ENCODE assay signal across 9 cellular contexts in the genomic region with DNA sequence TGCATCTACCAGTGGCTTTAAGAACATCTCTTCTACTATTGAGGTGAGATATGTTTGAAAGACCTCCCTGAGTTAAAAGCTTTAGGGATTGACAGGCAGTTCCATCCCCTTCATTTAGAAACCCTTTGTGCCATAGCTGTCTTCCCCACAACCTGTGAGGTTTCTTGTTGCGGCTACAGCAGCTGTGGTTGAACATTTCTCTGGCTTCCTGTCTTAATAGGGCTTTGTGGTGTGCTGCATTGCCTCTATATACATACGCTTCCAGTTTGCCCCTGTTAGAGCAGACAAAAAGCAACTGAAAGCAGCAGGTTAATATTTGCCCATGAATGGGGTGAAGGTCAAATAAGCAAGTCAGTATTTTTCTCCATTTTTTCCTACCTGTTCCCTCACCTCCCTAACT.
A peak's percentile ranks its signal among the peaks of the same experiment; 100 is the strongest.
DNase-seq lines count a peak whose midpoint lies in the region; ATAC-seq and TF ChIP-seq lines count a peak whose summit lies in the region.
"Had no signal": no experiment of that assay in that cellular context is flagged by ENCODE, and none has a peak within 500 bp of the region (broad histone marks: within the 10 kb centered on the region; RNA-seq: fewer than 3 reads in every experiment).

No MANE protein-coding gene starts in this region.

- BruUV-seq in PC-3 (replicated peaks; lab: Mats Ljungman, UMichigan) = no TSS peak

- no peak overlapping the region for H3K9ac ChIP-seq in PC-3 (ENCODE audit: low read length)

- H3K36me3 ChIP-seq in PC-3 (ENCODE audit: low read depth, low read length) = no peaks in the 10 kb centered on the region

- no peaks in the 10 kb centered on the region for H3K9me3 ChIP-seq in PC-3 (ENCODE audit: low read length)

- H4K20me1 ChIP-seq in PC-3 (ENCODE audit: low read length) = no peaks in the 10 kb centered on the region

- H3K4me3 Mint-ChIP-seq in activated B cell treated with CpG ODN at 0.5 μM for 24 hours = no peak overlapping the region
- H3K4me3 Mint-ChIP-seq in naive B cell = no peak overlapping the region

- intact Hi-C loops in activated B cell treated with CpG ODN at 0.5 μM for 24 hours (cut with micrococcal nuclease) = no loop called here
- intact Hi-C loops in sciatic nerve (cut with DNase I) = no loop called here
- intact Hi-C loops in PC-3 (cut with micrococcal nuclease) = no loop called here

- H3F3A ChIP-seq in PC-3 (ENCODE audit: low read length, unreplicated experiment) = no peaks in the 10 kb centered on the region

- H3K9me3 Mint-ChIP-seq in activated B cell treated with CpG ODN at 0.5 μM for 24 hours = peaks cover 4% of the 10 kb centered on the region
- H3K9me3 Mint-ChIP-seq in naive B cell = peaks cover 0 to 11% (median 0%) of the 10 kb centered on the region in 7 donors

- H3K4me1 ChIP-seq in PC-3 (ENCODE audit: insufficient read depth, low read length) = no peaks in the 10 kb centered on the region

- H3K27ac Mint-ChIP-seq in activated B cell treated with CpG ODN at 0.5 μM for 24 hours = no peak overlapping the region
- peak overlapping the region in 1 of 6 donors; percentile 24 for H3K27ac Mint-ChIP-seq in naive B cell

- ATAC-seq in GM18519 (IDR thresholded peaks at IDR 0.05; ENCODE audit: low FRiP score, unreplicated experiment) (peak; percentile 97), HG02885 (IDR thresholded peaks at IDR 0.05; ENCODE audit: poor library complexity, unreplicated experiment) (peak; percentile 82), activated B cell treated with CpG ODN at 0.5 μM for 24 hours (ENCODE audit: low read depth) (peak; percentile 47), naive B cell (ENCODE audit: low read depth in 2 of 2) (peak; percentile 54 to 60), sciatic nerve (no peak), PC-3 (no peak)
- ATAC-seq: HCT116 had no signal

- no peaks in the 10 kb centered on the region for H3K79me2 ChIP-seq in PC-3 (ENCODE audit: low read length)

- H3K36me3 Mint-ChIP-seq in activated B cell treated with CpG ODN at 0.5 μM for 24 hours (ENCODE audit: low read depth) (no peaks in the 10 kb centered on the region), naive B cell (no peaks in the 10 kb centered on the region)

- no peak for TF ChIP-seq CTCF in activated B cell treated with CpG ODN at 0.5 μM for 24 hours (IDR thresholded peaks at IDR 0.05)
- TF ChIP-seq CTCF in RWPE1 (conservative IDR thresholded peaks at IDR 0.05; ENCODE audit: low read depth) = no peak
- TF ChIP-seq CTCF in PC-3 (conservative IDR thresholded peaks at IDR 0.05; ENCODE audit: low read depth, low read length) = no peak

- H3K27me3 Mint-ChIP-seq in activated B cell treated with CpG ODN at 0.5 μM for 24 hours (no peaks in the 10 kb centered on the region), naive B cell (no peaks in the 10 kb centered on the region)

- H3K27me3 ChIP-seq in PC-3 (ENCODE audit: low read length) = no peaks in the 10 kb centered on the region

- H3K27ac ChIP-seq in RWPE1 = no peak overlapping the region
- H3K27ac ChIP-seq in PC-3 (ENCODE audit: low read length) = no peak overlapping the region

- POLR2A ChIA-PET in activated B cell treated with CpG ODN at 0.5 μM for 24 hours (lab: Charles Lee) = interaction anchor here (0.5 kb wide), 1 partner anchor 364 kb away, joined by 7 read pairs; no protein-coding TSS in a partner anchor
- POLR2A ChIA-PET in RWPE1 (lab: Yijun Ruan, JAX; ENCODE audit: low non-redundant PET) = no interaction called here
- POLR2A ChIA-PET in PC-3 (lab: Charles Lee; ENCODE audit: unreplicated experiment) = no interaction called here

- H3K4me2 ChIP-seq in PC-3 (ENCODE audit: low read length) = no peak overlapping the region

- H2AFZ ChIP-seq in PC-3 (ENCODE audit: low read length) = no peak overlapping the region

- H3K4me3 ChIP-seq in PC-3 (ENCODE audit: low read length) = no peak overlapping the region

- CTCF ChIA-PET in activated B cell treated with CpG ODN at 0.5 μM for 24 hours (lab: Charles Lee) (no interaction called here), RWPE1 (lab: Yijun Ruan, JAX) (interaction anchor here (0.6 kb wide), 2 partner anchors 125 to 945 kb away, joined by 3 read pairs; no protein-coding TSS in a partner anchor), PC-3 (lab: Charles Lee) (no interaction called here)

- H3K9me2 ChIP-seq in PC-3 (replicated peaks; ENCODE audit: low read length) = no peaks in the 10 kb centered on the region

- peaks cover 10% of the 10 kb centered on the region for H3K4me1 Mint-ChIP-seq in activated B cell treated with CpG ODN at 0.5 μM for 24 hours
- peaks cover 11 to 16% (median 15%) of the 10 kb centered on the region in 3 donors for H3K4me1 Mint-ChIP-seq in naive B cell

- no peak for DNase-seq in activated B cell treated with CpG ODN at 0.5 μM for 24 hours
- DNase-seq in naive B cell = no peak
- no peak for DNase-seq in sciatic nerve (ENCODE audit: low spot score)
- DNase-seq in RWPE1 (ENCODE audit: low spot score) = no peak
- DNase-seq in NCI-H2227 treated with DMSO at 0.1 percent for 48 hours (lab: John Stamatoyannopoulos, UW) = no peak
- DNase-seq in PC-3 = no peak

Comparison
In these comparisons a context has a peak if more than half of its experiments do, and no peak if none do; other contexts are left out.
1. ATAC-seq: peak in GM18519 (single experiment), HG02885 (single experiment), activated B cell treated with CpG ODN at 0.5 μM for 24 hours (single experiment) and naive B cell (2 of 2); none in sciatic nerve (single experiment) and PC-3 (single experiment).